In the genomic region with DNA sequence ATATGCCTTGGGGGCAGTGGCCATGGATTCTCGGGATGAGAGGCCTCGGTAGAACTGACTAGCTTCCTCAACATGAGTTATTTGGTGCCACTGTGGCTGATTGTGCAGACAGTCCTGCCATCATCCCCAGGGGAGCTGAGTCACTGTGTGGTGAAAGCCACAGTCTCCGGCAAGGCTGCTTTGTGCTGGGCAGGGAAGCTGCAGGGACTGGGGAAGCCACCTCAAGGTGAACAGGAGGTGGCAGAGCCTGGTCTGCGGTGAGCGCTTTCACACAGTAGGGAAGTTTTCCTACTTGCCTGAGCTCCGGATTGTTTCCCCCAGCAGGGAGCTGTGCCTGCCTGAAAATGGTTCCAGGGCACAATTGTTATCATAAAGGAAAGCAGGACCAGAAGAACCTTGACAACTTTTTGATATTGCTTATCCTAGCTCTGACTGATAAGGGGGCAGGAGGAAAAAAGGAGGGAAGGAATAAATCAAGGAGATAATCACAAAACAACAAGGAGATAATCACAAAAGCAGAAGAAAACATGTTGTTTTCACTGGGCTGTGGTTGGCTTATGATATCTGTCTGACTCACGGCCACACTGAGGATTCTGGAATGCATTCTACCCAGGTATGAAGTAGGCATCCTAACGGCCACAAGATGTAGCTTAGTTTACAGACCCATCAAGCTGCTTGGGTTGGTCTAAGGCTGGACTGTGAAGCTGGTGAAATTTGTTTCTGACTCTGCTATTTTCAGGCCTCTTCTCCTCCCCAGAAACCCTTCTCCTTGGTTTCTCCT, we compare ENCODE assay signal across 9 cellular contexts. TPM values are rescaled to one million over a fixed set of nuclear protein-coding genes. Genes with fewer than 3 reads are reported as not detected.
DNase-seq lines count a peak whose midpoint lies in the region; ATAC-seq and TF ChIP-seq lines count a peak whose summit lies in the region.
"Had no signal": no experiment of that assay in that cellular context is flagged by ENCODE, and none has a peak within 500 bp of the region (broad histone marks: within the 10 kb centered on the region; RNA-seq: fewer than 3 reads in every experiment).

No MANE protein-coding gene starts in this region.

- no peak for TF ChIP-seq POLR2A in GM18505 (IDR thresholded peaks at IDR 0.05; ENCODE audit: borderline replicate concordance, extremely low read depth, insufficient read depth, insufficient read length)

- H3K27me3 Mint-ChIP-seq in activated CD8-positive, alpha-beta memory T cell treated with anti-CD3 and anti-CD28 coated beads, Interleukin-2, amount 10 ng/mL, durations not matched to agents 7 days and 5 days = no peaks in the 10 kb centered on the region
- H3K27me3 Mint-ChIP-seq in progenitor cell of endocrine pancreas = peaks cover 3% of the 10 kb centered on the region

- peaks cover 2% of the 10 kb centered on the region for H3K9me3 Mint-ChIP-seq in activated CD8-positive, alpha-beta memory T cell treated with anti-CD3 and anti-CD28 coated beads, Interleukin-2, amount 10 ng/mL, durations not matched to agents 7 days and 5 days (ENCODE audit: low read depth)
- no peaks in the 10 kb centered on the region for H3K9me3 Mint-ChIP-seq in progenitor cell of endocrine pancreas (ENCODE audit: low read depth)

- H3K4me3 Mint-ChIP-seq in activated CD8-positive, alpha-beta memory T cell treated with anti-CD3 and anti-CD28 coated beads, Interleukin-2, amount 10 ng/mL, durations not matched to agents 7 days and 5 days = no peak overlapping the region
- no peak overlapping the region for H3K4me3 Mint-ChIP-seq in progenitor cell of endocrine pancreas (ENCODE audit: low read depth)

- H3K36me3 Mint-ChIP-seq in activated CD8-positive, alpha-beta memory T cell treated with anti-CD3 and anti-CD28 coated beads, Interleukin-2, amount 10 ng/mL, durations not matched to agents 7 days and 5 days = peaks cover 3% of the 10 kb centered on the region
- H3K36me3 Mint-ChIP-seq in progenitor cell of endocrine pancreas (ENCODE audit: insufficient read depth) = no peaks in the 10 kb centered on the region

- DNase-seq in NCI-H69 (lab: John Stamatoyannopoulos, UW) (peak; percentile 82), foreskin melanocyte (peak; percentile 35), NCI-H446 (lab: John Stamatoyannopoulos, UW) (no peak), progenitor cell of endocrine pancreas (ENCODE audit: low spot score, unreplicated experiment) (no peak)
- peak; percentile 87 for DNase-seq in activated CD8-positive, alpha-beta memory T cell treated with anti-CD3 and anti-CD28 coated beads, Interleukin-2, amount 10 ng/mL, durations not matched to agents 7 days and 5 days
- DNase-seq in stimulated activated CD8-positive, alpha-beta memory T cell treated with anti-CD3 and anti-CD28 coated beads, Interleukin-15, amount 100 ng/mL, for 4 hours (ENCODE audit: low read depth in 2 of 2) = peak; percentile 56 to 60

- no peaks in the 10 kb centered on the region for H3K4me1 Mint-ChIP-seq in activated CD8-positive, alpha-beta memory T cell treated with anti-CD3 and anti-CD28 coated beads, Interleukin-2, amount 10 ng/mL, durations not matched to agents 7 days and 5 days
- no peaks in the 10 kb centered on the region for H3K4me1 Mint-ChIP-seq in progenitor cell of endocrine pancreas (ENCODE audit: low read depth)

- ATAC-seq in GM18505 (IDR thresholded peaks at IDR 0.05; ENCODE audit: unreplicated experiment) = peak; percentile 95
- ATAC-seq in HG02588 (IDR thresholded peaks at IDR 0.05; ENCODE audit: unreplicated experiment) = peak; percentile 94
- peak; percentile 99 for ATAC-seq in activated CD8-positive, alpha-beta memory T cell treated with anti-CD3 and anti-CD28 coated beads, Interleukin-2, amount 10 ng/mL, durations not matched to agents 7 days and 5 days
- ATAC-seq: psoas muscle had no signal

- H3K27ac Mint-ChIP-seq in activated CD8-positive, alpha-beta memory T cell treated with anti-CD3 and anti-CD28 coated beads, Interleukin-2, amount 10 ng/mL, durations not matched to agents 7 days and 5 days = peak overlapping the region; percentile 10
- no peak overlapping the region for H3K27ac Mint-ChIP-seq in progenitor cell of endocrine pancreas

- TF ChIP-seq CTCF in progenitor cell of endocrine pancreas (IDR thresholded peaks at IDR 0.05; ENCODE audit: unreplicated experiment) = no peak

- CTCF ChIA-PET in activated CD8-positive, alpha-beta memory T cell treated with anti-CD3 and anti-CD28 coated beads, Interleukin-2, amount 10 ng/mL, durations not matched to agents 7 days and 5 days (lab: Charles Lee) = interaction anchor here (1.0 to 3.1 kb wide), 5 partner anchors 16 to 168 kb away, joined by 3 to 11 read pairs (median 5); no protein-coding TSS in a partner anchor

RNA-seq across cellular contexts. Expression of gene GNG2, which starts 32.2 kb away (rescaled TPM):
- total RNA-seq in activated CD8-positive, alpha-beta memory T cell treated with anti-CD3 and anti-CD28 coated beads, Interleukin-2, amount 10 ng/mL, durations not matched to agents 7 days and 5 days = 100 to 1,000 TPM; 243 to 257 TPM
- 8.8 and 9.3 TPM in 2 replicates for total RNA-seq in progenitor cell of endocrine pancreas

Comparison
In these comparisons a context has a peak if more than half of its experiments do, and no peak if none do; other contexts are left out.
1. DNase-seq: peak in NCI-H69 (single experiment), activated CD8-positive, alpha-beta memory T cell treated with anti-CD3 and anti-CD28 coated beads, Interleukin-2, amount 10 ng/mL, durations not matched to agents 7 days and 5 days (single experiment), foreskin melanocyte (single experiment) and stimulated activated CD8-positive, alpha-beta memory T cell treated with anti-CD3 and anti-CD28 coated beads, Interleukin-15, amount 100 ng/mL, for 4 hours (2 of 2); none in NCI-H446 (0 of 2) and progenitor cell of endocrine pancreas (single experiment).
2. RNA of gene GNG2, which starts 32.2 kb away (total RNA-seq): 243 to 257 TPM in activated CD8-positive, alpha-beta memory T cell treated with anti-CD3 and anti-CD28 coated beads, Interleukin-2, amount 10 ng/mL, durations not matched to agents 7 days and 5 days; 8.8 to 9.3 TPM in progenitor cell of endocrine pancreas; every median in the first group is over 10 times any median in the second.
3. Peak in every context shown above with its lines, with median percentiles within 50 percentile points of each other: ATAC-seq.